8 cellular contexts compared by ENCODE assay signal in the genomic region with DNA sequence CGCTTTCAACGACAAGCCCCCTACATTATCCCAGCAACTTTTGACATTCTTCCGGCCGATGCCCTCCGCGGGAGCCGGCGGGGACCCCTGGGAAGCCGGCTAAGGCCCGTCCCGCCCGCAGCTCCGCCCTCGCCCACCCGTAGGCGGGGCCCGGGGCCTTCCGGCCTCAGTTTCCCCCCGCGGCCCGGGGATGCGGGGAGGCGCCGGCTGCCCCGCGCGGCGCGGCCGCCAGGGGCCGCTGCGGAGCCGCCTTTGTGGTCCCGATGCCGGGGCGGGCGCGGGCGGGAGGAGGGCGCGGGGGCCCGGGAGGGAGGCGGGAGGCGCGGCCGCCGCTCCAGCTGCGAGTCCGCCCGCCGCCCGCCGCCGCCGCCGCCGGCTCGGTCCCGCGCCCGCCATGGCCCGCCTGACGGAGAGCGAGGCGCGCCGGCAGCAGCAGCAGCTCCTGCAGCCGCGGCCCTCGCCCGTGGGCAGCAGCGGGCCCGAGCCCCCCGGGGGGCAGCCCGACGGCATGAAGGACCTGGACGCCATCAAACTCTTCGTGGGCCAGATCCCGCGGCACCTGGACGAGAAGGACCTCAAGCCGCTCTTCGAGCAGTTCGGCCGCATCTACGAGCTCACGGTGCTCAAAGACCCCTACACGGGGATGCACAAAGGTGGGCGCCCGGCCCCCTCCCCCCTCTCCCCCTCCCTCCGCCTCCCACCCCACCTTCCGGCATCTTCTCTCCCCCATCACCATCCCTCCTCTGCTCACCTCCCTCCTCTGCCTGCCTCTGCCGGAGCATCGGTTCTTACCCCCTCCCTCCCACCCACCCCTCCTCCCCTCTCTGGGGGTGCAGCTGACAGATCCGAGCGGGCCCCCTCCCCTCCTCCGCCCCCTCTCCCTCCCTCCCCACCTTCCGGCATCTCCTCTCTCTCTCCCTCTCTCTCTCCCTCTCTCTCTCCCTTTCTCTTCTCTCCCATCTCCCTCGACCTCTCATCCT. TPM values are rescaled to one million over a fixed set of nuclear protein-coding genes. Genes with fewer than 3 reads are reported as not detected.
DNase-seq lines count a peak whose midpoint lies in the region; ATAC-seq and TF ChIP-seq lines count a peak whose summit lies in the region.

A gene (plus strand): TSS at position 316 of the 980 bp plus-strand sequence. CDS start 79 bp downstream, at position 395.

- no peaks in the 10 kb centered on the region for H3K36me3 ChIP-seq in neural progenitor cell

- no peaks in the 10 kb centered on the region for H3K9me3 Mint-ChIP-seq in neural progenitor cell

- peaks cover 8% of the 10 kb centered on the region for H3K4me1 ChIP-seq in neural progenitor cell

- TF ChIP-seq CTCF in GM10248 (IDR thresholded peaks at IDR 0.05; ENCODE audit: control extremely low read depth, extremely low read depth, low read depth, missing control alignments), result peak; percentile 68
- TF ChIP-seq CTCF in neural progenitor cell (IDR thresholded peaks at IDR 0.05), result peak; percentile 60

- H3F3A ChIP-seq in neural progenitor cell (ENCODE audit: low read depth), result peaks cover 20% of the 10 kb centered on the region

- peaks cover 40% of the 10 kb centered on the region for H4K20me1 ChIP-seq in neural progenitor cell (ENCODE audit: low read depth)

- POLR2A ChIA-PET in GM10248 (lab: Yijun Ruan, JAX), result no interaction called here

- H3K4me1 Mint-ChIP-seq in neural progenitor cell, result peaks cover 20% of the 10 kb centered on the region

- peak; percentile 84 for DNase-seq in GM10248 (ENCODE audit: extremely low spot score)
- peak; percentile 66 for DNase-seq in NCI-H2171 (lab: John Stamatoyannopoulos, UW)
- DNase-seq in activated CD8-positive, alpha-beta memory T cell treated with anti-CD3 and anti-CD28 coated beads, Interleukin-2, amount 50 U/mL, for 4 hours, result peak; percentile 68
- peak; percentile 67 for DNase-seq in epidermal melanocyte (ENCODE audit: insufficient read length, low spot score)
- DNase-seq in neural progenitor cell (ENCODE audit: low spot score), result peak; percentile 91
- DNase-seq in SW480 (ENCODE audit: low spot score), result no peak

- H3K27ac Mint-ChIP-seq in neural progenitor cell, result no peak within 1 kb of the TSS

- no peak for ATAC-seq in HG02981 (IDR thresholded peaks at IDR 0.05; ENCODE audit: unreplicated experiment)

- peaks cover 2% of the 10 kb centered on the region for H3K27me3 Mint-ChIP-seq in neural progenitor cell (ENCODE audit: insufficient read depth, low read depth)

- peaks cover 4% of the 10 kb centered on the region for H3K27me3 ChIP-seq in neural progenitor cell

- H3K9me3 ChIP-seq in neural progenitor cell (ENCODE audit: low read depth), result no peaks in the 10 kb centered on the region

- no peak within 1 kb of the TSS for H3K9ac ChIP-seq in neural progenitor cell

- no peak within 1 kb of the TSS for H2AFZ ChIP-seq in neural progenitor cell (replicated peaks)

- H3K4me3 ChIP-seq in neural progenitor cell, result peak within 1 kb of the TSS; percentile 85

- CTCF ChIA-PET in GM10248 (lab: Yijun Ruan, JAX), result interaction anchor here (0.9 to 1.8 kb wide), 3 partner anchors 10 to 26 kb away, joined by 3 to 6 read pairs (median 3); no protein-coding TSS in a partner anchor

- peaks cover 4% of the 10 kb centered on the region for H3K79me2 ChIP-seq in neural progenitor cell (ENCODE audit: low read depth)

- H3K27ac ChIP-seq in neural progenitor cell, result no peak within 1 kb of the TSS
- H3K27ac ChIP-seq in temporal lobe (ENCODE audit: low read depth, low read length), result no peak within 1 kb of the TSS

- peak within 1 kb of the TSS; percentile 84 for H3K4me2 ChIP-seq in neural progenitor cell

- peak within 1 kb of the TSS; percentile 85 for H3K4me3 Mint-ChIP-seq in neural progenitor cell

- peaks cover 2% of the 10 kb centered on the region for H3K36me3 Mint-ChIP-seq in neural progenitor cell

RNA-seq across cellular contexts. Expression of the gene that starts here (rescaled TPM):
- total RNA-seq in neural progenitor cell (ENCODE audit: low replicate concordance) (7.9 and 16.1 TPM in 2 replicates), temporal lobe (57.0 TPM)
